22 cellular contexts compared by ENCODE assay signal in genomic region chr16:87194172-87194571, GRCh38.
"Had no signal": no experiment of that assay in that cellular context is flagged by ENCODE, and none has a peak within 500 bp of the region (broad histone marks: within the 10 kb centered on the region; RNA-seq: fewer than 3 reads in every experiment).

No MANE protein-coding gene starts in this region.

- FAIRE-seq: pancreas had no signal

- DNase-seq: islet precursor cell; left ventricle myocardium inferior; midbrain; mucosa of descending colon; naive thymus-derived CD4-positive, alpha-beta T cell; pancreas; posterior cingulate gyrus; retina; right cardiac atrium; stimulated activated CD4-positive, alpha-beta T cell treated with anti-CD3 and anti-CD28 coated beads, Interleukin-1b, Interleukin-23, amount 100 ng/mL, for 48 hours; stimulated activated CD4-positive, alpha-beta T cell treated with anti-CD3 and anti-CD28 coated beads, Interleukin-2, amount 100 ng/mL, for 48 hours; stimulated activated CD4-positive, alpha-beta T cell treated with anti-CD3 and anti-CD28 coated beads, Interleukin-4, amount 100 ng/mL, for 4 hours; stimulated activated CD8-positive, alpha-beta memory T cell treated with anti-CD3 and anti-CD28 coated beads, Interleukin-4, amount 100 ng/mL, for 48 hours; stimulated activated naive CD4-positive, alpha-beta T cell treated with Interleukin-2 at 50 U/mL for 16 hours; stimulated activated naive CD8-positive, alpha-beta T cell treated with anti-CD3 and anti-CD28 coated beads, Interleukin-15, amount 100 ng/mL, for 72 hours; substantia nigra; uterus had no signal

- H3K79me2 ChIP-seq: hepatocyte had no signal

- H3K36me3 ChIP-seq: left ventricle myocardium inferior, pancreas, prostate gland, tibial nerve, uterus had no signal

- H3K4me3 ChIP-seq: hepatocyte, left ventricle myocardium inferior, lung, mucosa of descending colon, pancreas, prostate gland, smooth muscle cell, tibial nerve, uterus had no signal

- H3K27me3 ChIP-seq: hepatocyte, pancreas, tibial nerve, uterus had no signal

- H3K27ac ChIP-seq: hepatocyte, left ventricle myocardium inferior, pancreas, prostate gland, tibial nerve, uterus had no signal

- H3K4me2 ChIP-seq: hepatocyte, smooth muscle cell had no signal

- H3K9me3 ChIP-seq: pancreas, prostate gland had no signal

- H2AFZ ChIP-seq: hepatocyte had no signal

- H3K4me1 ChIP-seq: left ventricle myocardium inferior, pancreas, prostate gland, uterus had no signal
